Comparison of ENCODE assay signal across 8 cellular contexts in the genomic region with DNA sequence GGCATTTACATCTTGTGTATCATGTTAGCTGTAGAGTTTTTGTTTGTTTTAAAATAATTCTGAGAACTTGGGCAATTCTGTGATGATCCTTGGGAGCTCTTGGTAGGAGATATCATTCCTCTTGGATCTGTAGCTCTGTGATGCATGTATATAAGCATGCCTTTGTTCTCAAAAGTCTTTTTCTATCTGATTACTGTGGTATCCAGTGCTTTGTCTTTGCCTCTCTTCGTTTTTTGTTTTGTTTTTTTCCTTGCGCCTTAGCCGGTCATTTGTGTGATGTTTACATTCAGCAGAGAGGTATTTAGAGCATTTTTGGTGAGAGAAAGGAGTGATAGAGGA.
A peak's percentile ranks its signal among the peaks of the same experiment; 100 is the strongest.
DNase-seq lines count a peak whose midpoint lies in the region; ATAC-seq and TF ChIP-seq lines count a peak whose summit lies in the region.

No MANE protein-coding gene starts in this region.

- ATAC-seq in HG03159 (IDR thresholded peaks at IDR 0.05; ENCODE audit: unreplicated experiment) (peak; percentile 3), GM21576 (IDR thresholded peaks at IDR 0.05; ENCODE audit: unreplicated experiment) (no peak), left colon (no peak), GM21381 (IDR thresholded peaks at IDR 0.05; ENCODE audit: unreplicated experiment) (no peak)

- CTCF ChIA-PET in AG04450 (lab: Charles Lee) = interaction anchor here (0.7 to 3.5 kb wide), 4 partner anchors 10 to 184 kb away, joined by 3 to 13 read pairs (median 4); no protein-coding TSS in a partner anchor

- intact Hi-C loops in lower leg skin (cut with DNase I; ENCODE audit: low total_unique reads) (no loop called here), left colon (cut with DNase I, micrococcal nuclease) (no loop called here)

- H3K27me3 ChIP-seq in AG04450 (ENCODE audit: control insufficient read depth, insufficient read depth, low read length) = no peaks in the 10 kb centered on the region
- H3K27me3 ChIP-seq in muscle layer of duodenum (ENCODE audit: low read depth, low read length) = no peaks in the 10 kb centered on the region

- POLR2A ChIA-PET in AG04450 (lab: Yijun Ruan, JAX) = interaction anchor here (0.6 to 0.8 kb wide), 3 partner anchors 9 to 184 kb away, joined by 3 read pairs; no protein-coding TSS in a partner anchor

- H3K4me1 ChIP-seq in muscle layer of duodenum (ENCODE audit: control insufficient read depth in 1 of 2, insufficient read depth in 2 of 2, low read length in 2 of 2) = peaks cover 0 to 13% of the 10 kb centered on the region in 2 donors

- TF ChIP-seq POLR2A in lower leg skin (IDR thresholded peaks at IDR 0.05) = no peak

- DNase-seq in AG04450 (ENCODE audit: low read depth, low spot score) = no peak
- DNase-seq in coronary artery (ENCODE audit: low spot score) = no peak
- no peak for DNase-seq in lower leg skin (ENCODE audit: low spot score in 2 of 2)
- DNase-seq in left colon = no peak

- WGBS in lower leg skin, 2 donors = 21 to 30% methylated on average over 3 of the region's 3 CpGs

- H3K36me3 ChIP-seq in muscle layer of duodenum (ENCODE audit: control insufficient read depth in 1 of 2, insufficient read depth in 2 of 2, low read length in 2 of 2) = no peaks in the 10 kb centered on the region

- TF ChIP-seq CTCF in AG04450 (IDR thresholded peaks at IDR 0.05; ENCODE audit: low read depth, low read length) (no peak), coronary artery (IDR thresholded peaks at IDR 0.05) (no peak), lower leg skin (IDR thresholded peaks at IDR 0.05) (no peak)

- H3K27ac ChIP-seq in AG04450 (ENCODE audit: low read depth, low read length) (peak overlapping the region; percentile 79), coronary artery (peak overlapping the region; percentile 85 to 94), muscle layer of duodenum (ENCODE audit: low read length) (peak overlapping the region; percentile 76)

- H3K4me3 ChIP-seq in AG04450 (ENCODE audit: low read depth, low read length) (peak overlapping the region; percentile 67), coronary artery (peak overlapping the region; percentile 88), muscle layer of duodenum (ENCODE audit: low read depth in 1 of 2, low read length in 2 of 2) (peak overlapping the region; percentile 91), lower leg skin (ENCODE audit: low read depth, poor library complexity, severe bottlenecking) (no peak overlapping the region)

- H3K9me3 ChIP-seq in AG04450 (ENCODE audit: control insufficient read depth, insufficient read depth, low read length) (no peaks in the 10 kb centered on the region), muscle layer of duodenum (ENCODE audit: control insufficient read depth in 1 of 2, low read length in 2 of 2) (no peaks in the 10 kb centered on the region)
